ENCODE assay signal across 8 cellular contexts in genomic region chr6:33018904-33019303, GRCh38. TPM values are rescaled to one million over a fixed set of nuclear protein-coding genes. Genes with fewer than 3 reads are reported as not detected.
A peak's percentile ranks its signal among the peaks of the same experiment; 100 is the strongest.
DNase-seq lines count a peak whose midpoint lies in the region; ATAC-seq and TF ChIP-seq lines count a peak whose summit lies in the region.

No MANE protein-coding gene starts in this region.

- H3K27me3 Mint-ChIP-seq in activated T-cell treated with anti-CD3 and anti-CD28 coated beads, Interleukin-2, amount 50 U/mL, for 24 hours, result peaks cover 4% of the 10 kb centered on the region
- no peaks in the 10 kb centered on the region for H3K27me3 Mint-ChIP-seq in activated CD8-positive, alpha-beta T cell treated with anti-CD3 and anti-CD28 coated beads, Interleukin-2, amount 10 ng/mL, durations not matched to agents 7 days and 5 days (ENCODE audit: low read depth)

- intact Hi-C loops in head of caudate nucleus (cut with DNase I), result loop anchor here (10.0 kb wide), 2 partner anchors 56 to 226 kb away; partner anchors contain the start of genes HLA-DPA1 and HLA-DPB1
- intact Hi-C loops in gastrocnemius medialis (cut with DNase I; ENCODE audit: low total_unique reads), result loop anchor here (5.0 to 10.0 kb wide), 2 partner anchors 58 to 146 kb away; partner anchors contain the start of gene HLA-DPB1

- TF ChIP-seq CTCF in gastrocnemius medialis (IDR thresholded peaks at IDR 0.05 in 4 of 5, conservative IDR thresholded peaks at IDR 0.05 in 1 of 5), result no peak

- CTCF ChIA-PET in activated CD8-positive, alpha-beta T cell treated with anti-CD3 and anti-CD28 coated beads, Interleukin-2, amount 10 ng/mL, durations not matched to agents 7 days and 5 days (lab: Charles Lee), result interaction anchor here (0.8 to 7.5 kb wide), 17 partner anchors 8 to 230 kb away, joined by 3 to 37 read pairs (median 4); partner anchors contain the start of genes HLA-DPB1 and TAP2

- POLR2A ChIA-PET in activated CD8-positive, alpha-beta T cell treated with anti-CD3 and anti-CD28 coated beads, Interleukin-2, amount 10 ng/mL, durations not matched to agents 7 days and 5 days (lab: Charles Lee), result interaction anchor here (0.6 to 2.6 kb wide), 5 partner anchors 46 to 174 kb away, joined by 3 to 21 read pairs (median 3); no protein-coding TSS in a partner anchor

- peak overlapping the region; percentile 12 to 51 (median 29) for H3K4me3 ChIP-seq in gastrocnemius medialis

- peaks cover 12 to 18% of the 10 kb centered on the region in 2 donors for H3K4me1 ChIP-seq in gastrocnemius medialis

- no peaks in the 10 kb centered on the region for H3K36me3 Mint-ChIP-seq in activated T-cell treated with anti-CD3 and anti-CD28 coated beads, Interleukin-2, amount 50 U/mL, for 24 hours (ENCODE audit: low read depth)
- H3K36me3 Mint-ChIP-seq in activated CD8-positive, alpha-beta T cell treated with anti-CD3 and anti-CD28 coated beads, Interleukin-2, amount 10 ng/mL, durations not matched to agents 7 days and 5 days (ENCODE audit: low read depth), result no peaks in the 10 kb centered on the region

- no peak for TF ChIP-seq POLR2A in gastrocnemius medialis (IDR thresholded peaks at IDR 0.05)

- H3K27ac ChIP-seq in gastrocnemius medialis, result peak overlapping the region; percentile 70 to 83 (median 78)

- in situ Hi-C loops in gastrocnemius medialis (cut with MboI; ENCODE audit: low sequenced_read_pairs in 4 of 4), result loop anchor here (5.0 to 10.0 kb wide), 4 partner anchors 58 to 226 kb away; partner anchors contain the start of gene HLA-DPB1 (in 1 of the 4)

- peaks cover 0 to 5% (median 0%) of the 10 kb centered on the region in 3 donors for H3K27me3 ChIP-seq in gastrocnemius medialis

- DNase-seq in activated T-cell treated with anti-CD3 and anti-CD28 coated beads for 4 hours (peak; percentile 19), head of caudate nucleus (peak in 35 of 42 donors; percentile 16 to 73 (median 38)), gastrocnemius medialis (peak; percentile 43 to 58), occipital lobe (lab: John Stamatoyannopoulos, UW) (no peak), NCI-H446 (lab: John Stamatoyannopoulos, UW) (no peak)
- no peak for DNase-seq in activated T-cell treated with anti-CD3 and anti-CD28 coated beads, Interleukin-2, amount 50 U/mL, for 24 hours
- DNase-seq in activated CD8-positive, alpha-beta T cell treated with anti-CD3 and anti-CD28 coated beads, Interleukin-2, amount 10 ng/mL, durations not matched to agents 7 days and 5 days, result peak; percentile 70

- H3K27ac Mint-ChIP-seq in activated T-cell treated with anti-CD3 and anti-CD28 coated beads, Interleukin-2, amount 50 U/mL, for 24 hours, result no peak overlapping the region
- H3K27ac Mint-ChIP-seq in activated CD8-positive, alpha-beta T cell treated with anti-CD3 and anti-CD28 coated beads, Interleukin-2, amount 10 ng/mL, durations not matched to agents 7 days and 5 days, result peak overlapping the region; percentile 81

- H3K4me3 Mint-ChIP-seq in activated T-cell treated with anti-CD3 and anti-CD28 coated beads, Interleukin-2, amount 50 U/mL, for 24 hours, result no peak overlapping the region
- peak overlapping the region; percentile 72 for H3K4me3 Mint-ChIP-seq in activated CD8-positive, alpha-beta T cell treated with anti-CD3 and anti-CD28 coated beads, Interleukin-2, amount 10 ng/mL, durations not matched to agents 7 days and 5 days

- H3K36me3 ChIP-seq in gastrocnemius medialis, result no peaks in the 10 kb centered on the region

- peaks cover 6% of the 10 kb centered on the region for H3K4me1 Mint-ChIP-seq in activated T-cell treated with anti-CD3 and anti-CD28 coated beads, Interleukin-2, amount 50 U/mL, for 24 hours (ENCODE audit: low read depth)
- peaks cover 33% of the 10 kb centered on the region for H3K4me1 Mint-ChIP-seq in activated CD8-positive, alpha-beta T cell treated with anti-CD3 and anti-CD28 coated beads, Interleukin-2, amount 10 ng/mL, durations not matched to agents 7 days and 5 days (ENCODE audit: low read depth)

- no peaks in the 10 kb centered on the region for H3K9me3 Mint-ChIP-seq in activated T-cell treated with anti-CD3 and anti-CD28 coated beads, Interleukin-2, amount 50 U/mL, for 24 hours
- H3K9me3 Mint-ChIP-seq in activated CD8-positive, alpha-beta T cell treated with anti-CD3 and anti-CD28 coated beads, Interleukin-2, amount 10 ng/mL, durations not matched to agents 7 days and 5 days (ENCODE audit: insufficient read depth), result no peaks in the 10 kb centered on the region

- H3K9me3 ChIP-seq in gastrocnemius medialis, result no peaks in the 10 kb centered on the region

- ATAC-seq in HG03575 (IDR thresholded peaks at IDR 0.05; ENCODE audit: extremely low read depth, insufficient number of reproducible peaks, low FRiP score, unreplicated experiment) (peak; percentile 37), gastrocnemius medialis (peak; percentile 73 to 79)
- ATAC-seq in activated CD8-positive, alpha-beta T cell treated with anti-CD3 and anti-CD28 coated beads, Interleukin-2, amount 10 ng/mL, durations not matched to agents 7 days and 5 days, result peak; percentile 93

RNA-seq across cellular contexts. Expression of gene HLA-DOA, which starts 9.5 kb away (rescaled TPM):
- 1 to 10 TPM; 3.3 to 4.2 TPM for total RNA-seq in activated CD8-positive, alpha-beta T cell treated with anti-CD3 and anti-CD28 coated beads, Interleukin-2, amount 10 ng/mL, durations not matched to agents 7 days and 5 days
- 1 to 10 TPM in 2 of 4 donors, under 1 TPM in 2; 0.20 to 2.9 (median 0.86) TPM for total RNA-seq in gastrocnemius medialis
- total RNA-seq in occipital lobe, result 0.16 TPM

RNA-seq across cellular contexts. Expression of gene BRD2, which starts 50.5 kb away (rescaled TPM):
- 100 to 1,000 TPM; 299 to 313 TPM for total RNA-seq in activated CD8-positive, alpha-beta T cell treated with anti-CD3 and anti-CD28 coated beads, Interleukin-2, amount 10 ng/mL, durations not matched to agents 7 days and 5 days
- total RNA-seq in gastrocnemius medialis (100 to 1,000 TPM in 1 of 4 donors, 10 to 100 TPM in 3; 62.5 to 108 (median 86.6) TPM), occipital lobe (66.6 TPM)

RNA-seq across cellular contexts. Expression of gene HLA-DPA1, which starts 54.5 kb away (rescaled TPM):
- 10 to 100 TPM; 39.1 to 40.0 TPM for total RNA-seq in activated CD8-positive, alpha-beta T cell treated with anti-CD3 and anti-CD28 coated beads, Interleukin-2, amount 10 ng/mL, durations not matched to agents 7 days and 5 days
- total RNA-seq in gastrocnemius medialis (10 to 100 TPM in 3 of 4 donors, 1 to 10 TPM in 1; 6.8 to 51.8 (median 23.4) TPM), occipital lobe (1.4 TPM)

RNA-seq across cellular contexts. Expression of gene HLA-DPB1, which starts 56.9 kb away (rescaled TPM):
- total RNA-seq in activated CD8-positive, alpha-beta T cell treated with anti-CD3 and anti-CD28 coated beads, Interleukin-2, amount 10 ng/mL, durations not matched to agents 7 days and 5 days, result 10 to 100 TPM; 21.0 to 22.8 TPM
- total RNA-seq in gastrocnemius medialis (10 to 100 TPM; 16.7 to 52.1 (median 23.5) TPM), occipital lobe (1.4 TPM)

Comparison
In these comparisons a context has a peak if more than half of its experiments do, and no peak if none do; other contexts are left out.
1. DNase-seq: peak in activated T-cell treated with anti-CD3 and anti-CD28 coated beads for 4 hours (single experiment), activated CD8-positive, alpha-beta T cell treated with anti-CD3 and anti-CD28 coated beads, Interleukin-2, amount 10 ng/mL, durations not matched to agents 7 days and 5 days (single experiment), head of caudate nucleus (35 of 42) and gastrocnemius medialis (2 of 2); none in activated T-cell treated with anti-CD3 and anti-CD28 coated beads, Interleukin-2, amount 50 U/mL, for 24 hours (single experiment), occipital lobe (single experiment) and NCI-H446 (0 of 2).
2. ATAC-seq: peak in every context shown above with its lines; median percentile 93 in activated CD8-positive, alpha-beta T cell treated with anti-CD3 and anti-CD28 coated beads, Interleukin-2, amount 10 ng/mL, durations not matched to agents 7 days and 5 days; 76 in gastrocnemius medialis; 37 in HG03575.